ENCODE assay signal across 22 cellular contexts in the genomic region with DNA sequence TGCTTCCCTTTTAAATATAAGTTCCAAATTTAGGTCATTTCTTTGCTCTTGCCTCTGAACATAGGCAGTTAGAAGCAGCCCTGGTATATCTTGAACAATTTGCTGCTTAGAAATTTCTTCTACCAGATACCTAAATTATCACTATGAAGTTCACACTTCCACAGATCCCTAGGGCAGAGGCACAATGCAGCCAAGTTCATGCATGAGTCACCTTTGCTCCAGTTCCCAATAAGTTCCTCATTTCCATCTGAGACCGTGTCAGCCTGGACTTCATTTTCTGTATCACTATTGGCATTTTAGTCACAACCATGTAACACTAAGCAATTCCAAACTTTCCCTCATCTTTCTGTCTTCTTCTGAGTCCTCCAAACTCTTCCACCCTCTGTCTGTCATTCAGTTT. TPM values are rescaled to one million over a fixed set of nuclear protein-coding genes. Genes with fewer than 3 reads are reported as not detected.
DNase-seq lines count a peak whose midpoint lies in the region; ATAC-seq lines count a peak whose summit lies in the region.
"Had no signal": no experiment of that assay in that cellular context is flagged by ENCODE, and none has a peak within 500 bp of the region (broad histone marks: within the 10 kb centered on the region; RNA-seq: fewer than 3 reads in every experiment).

No MANE protein-coding gene starts in this region.

- H2AFZ ChIP-seq in neuronal stem cell (ENCODE audit: low read length) = no peak overlapping the region

- DNase-seq in EL = peak; percentile 9
- DNase-seq in MG63 = peak; percentile 42
- DNase-seq in neuronal stem cell (ENCODE audit: low spot score) = no peak
- no peak for DNase-seq in NCI-H2107 treated with DMSO at 0.1 percent for 48 hours (lab: John Stamatoyannopoulos, UW; ENCODE audit: unreplicated experiment)
- DNase-seq in NCI-H2196 (lab: John Stamatoyannopoulos, UW; ENCODE audit: unreplicated experiment) = no peak
- DNase-seq: activated T-cell treated with anti-CD3 and anti-CD28 coated beads for 4 hours; amniotic stem cell; caudate nucleus; heart right ventricle; NCI-H1930; NCI-H446; NK-92 treated with Interleukin-12 subunit alpha and Interleukin-12 subunit beta, amount 100 ng/mL, for 24 hours; retina; stimulated activated CD4-positive, alpha-beta T cell treated with anti-CD3 and anti-CD28 coated beads, Interleukin-15, amount 100 ng/mL, for 24 hours; tibial artery had no signal

- no peak overlapping the region for H3K14ac ChIP-seq in neuronal stem cell (ENCODE audit: low read length)

- no peak overlapping the region for H3K4ac ChIP-seq in neuronal stem cell (ENCODE audit: low read length)

- H3K9me3 Mint-ChIP-seq in dendritic cell treated with granulocyte-macrophage colony-stimulating factor and Interleukin-4, amounts not matched to agents 40 ng/mL and 50 ng/mL, for 4 days = no peaks in the 10 kb centered on the region

- H3K4me3 ChIP-seq in MG63 (no peak overlapping the region), neuronal stem cell (ENCODE audit: low read length in 2 of 2) (no peak overlapping the region)
- H3K4me3 ChIP-seq: esophagus muscularis mucosa, heart right ventricle, tibial artery had no signal

- no peak overlapping the region for H3K23ac ChIP-seq in neuronal stem cell (ENCODE audit: low read depth, low read length, poor library complexity)

- peak overlapping the region; percentile 58 for H4K8ac ChIP-seq in neuronal stem cell (ENCODE audit: low read depth, low read length)

- no peak overlapping the region for H2BK5ac ChIP-seq in neuronal stem cell (ENCODE audit: low read length)

- H3K9me3 ChIP-seq in MG63 (0 out of 2 replicates have a peak, but pooled peaks cover 2% of the 10 kb centered on the region), neuronal stem cell (replicated peaks in 1 of 2; ENCODE audit: control insufficient read depth in 2 of 2, insufficient read depth in 1 of 2, low read depth in 1 of 2, low read length in 2 of 2) (no peaks in the 10 kb centered on the region)

- no peak overlapping the region for H3K4me2 ChIP-seq in neuronal stem cell (ENCODE audit: insufficient read depth, low read length, poor library complexity, severe bottlenecking)

- H2AK5ac ChIP-seq in neuronal stem cell (ENCODE audit: low read depth, low read length) = no peak overlapping the region

- H3K36me3 ChIP-seq in MG63 (no peaks in the 10 kb centered on the region), neuronal stem cell (replicated peaks in 1 of 2; ENCODE audit: control insufficient read depth in 2 of 2, insufficient read depth in 2 of 2, low read length in 2 of 2) (no peaks in the 10 kb centered on the region)
- H3K36me3 ChIP-seq: esophagus muscularis mucosa, heart right ventricle, tibial artery had no signal

- H2BK120ac ChIP-seq in neuronal stem cell (ENCODE audit: low read depth, low read length) = no peak overlapping the region

- peak overlapping the region; percentile 75 for H3K9ac ChIP-seq in neuronal stem cell (ENCODE audit: low read depth, low read length, poor library complexity)

- intact Hi-C loops in dendritic cell treated with granulocyte-macrophage colony-stimulating factor and Interleukin-4, amounts not matched to agents 40 ng/mL and 50 ng/mL, for 4 days (cut with micrococcal nuclease) = no loop called here

- ATAC-seq in HG03175 (IDR thresholded peaks at IDR 0.05; ENCODE audit: unreplicated experiment) = no peak
- ATAC-seq in GM19455 (IDR thresholded peaks at IDR 0.05; ENCODE audit: unreplicated experiment) = no peak
- ATAC-seq: heart right ventricle, HepG2 had no signal

- H3K27ac ChIP-seq in neuronal stem cell (replicated peaks; ENCODE audit: low read length) = no peak overlapping the region
- H3K27ac ChIP-seq: esophagus muscularis mucosa, tibial artery had no signal

- H4K91ac ChIP-seq in neuronal stem cell (ENCODE audit: low read depth, low read length, poor library complexity) = no peak overlapping the region

- H2BK12ac ChIP-seq in neuronal stem cell (ENCODE audit: low read length) = no peak overlapping the region

- H2BK15ac ChIP-seq in neuronal stem cell (ENCODE audit: low read length) = no peak overlapping the region

- no peak overlapping the region for H3K18ac ChIP-seq in neuronal stem cell (ENCODE audit: low read length)

- H3K4me3 Mint-ChIP-seq in dendritic cell treated with granulocyte-macrophage colony-stimulating factor and Interleukin-4, amounts not matched to agents 40 ng/mL and 50 ng/mL, for 4 days = peak overlapping the region; percentile 8
- H3K4me3 Mint-ChIP-seq: stimulated activated effector memory CD8-positive, alpha-beta T cell treated with anti-CD3 and anti-CD28 coated beads, Interleukin-12 subunit alpha, Interleukin-12 subunit beta, amount 100 ng/mL, for 72 hours had no signal

- peak overlapping the region; percentile 3 for H3K27ac Mint-ChIP-seq in dendritic cell treated with granulocyte-macrophage colony-stimulating factor and Interleukin-4, amounts not matched to agents 40 ng/mL and 50 ng/mL, for 4 days
- H3K27ac Mint-ChIP-seq: stimulated activated effector memory CD8-positive, alpha-beta T cell treated with anti-CD3 and anti-CD28 coated beads, Interleukin-12 subunit alpha, Interleukin-12 subunit beta, amount 100 ng/mL, for 72 hours had no signal

- H3K79me1 ChIP-seq in neuronal stem cell (ENCODE audit: low read depth, low read length) = no peaks in the 10 kb centered on the region

- H3K27me3 ChIP-seq in MG63 (no peaks in the 10 kb centered on the region), neuronal stem cell (ENCODE audit: control insufficient read depth in 3 of 3, insufficient read depth in 3 of 3, low read depth in 1 of 3, low read length in 3 of 3) (no peaks in the 10 kb centered on the region)
- H3K27me3 ChIP-seq: esophagus muscularis mucosa, heart right ventricle, tibial artery had no signal

- peaks cover 3% of the 10 kb centered on the region for H3K27me3 Mint-ChIP-seq in dendritic cell treated with granulocyte-macrophage colony-stimulating factor and Interleukin-4, amounts not matched to agents 40 ng/mL and 50 ng/mL, for 4 days

- peaks cover 59% of the 10 kb centered on the region for H3K4me1 Mint-ChIP-seq in dendritic cell treated with granulocyte-macrophage colony-stimulating factor and Interleukin-4, amounts not matched to agents 40 ng/mL and 50 ng/mL, for 4 days (ENCODE audit: low read depth)
- H3K4me1 Mint-ChIP-seq: stimulated activated effector memory CD8-positive, alpha-beta T cell treated with anti-CD3 and anti-CD28 coated beads, Interleukin-12 subunit alpha, Interleukin-12 subunit beta, amount 100 ng/mL, for 72 hours had no signal

- no peaks in the 10 kb centered on the region for H3K36me3 Mint-ChIP-seq in dendritic cell treated with granulocyte-macrophage colony-stimulating factor and Interleukin-4, amounts not matched to agents 40 ng/mL and 50 ng/mL, for 4 days (ENCODE audit: low read depth)
- H3K36me3 Mint-ChIP-seq: stimulated activated effector memory CD8-positive, alpha-beta T cell treated with anti-CD3 and anti-CD28 coated beads, Interleukin-12 subunit alpha, Interleukin-12 subunit beta, amount 100 ng/mL, for 72 hours had no signal

- no CpG with 5 or more reads among the region's 1 CpG for WGBS in neuronal stem cell (ENCODE audit: extremely low coverage in 2 of 2, insufficient read length in 2 of 2, insufficient replicate concordance in 1 of 2), 2 donors

- peaks cover 0 to 3% of the 10 kb centered on the region in 2 donors for H3K4me1 ChIP-seq in neuronal stem cell (ENCODE audit: control insufficient read depth in 2 of 2, insufficient read depth in 1 of 2, low read depth in 1 of 2, low read length in 2 of 2)
- H3K4me1 ChIP-seq: tibial artery had no signal

RNA-seq across cellular contexts. Expression of a gene that starts 44.9 kb away (rescaled TPM):
- not detected in 2 replicates for total RNA-seq in MG63 (2014; rRNA removed; shearing (Covaris generic); ENCODE audit: low replicate concordance)
- not detected for polyA plus RNA-seq in neuronal stem cell (2013, experiment 1 of 2)
- not detected for polyA plus RNA-seq in neuronal stem cell (2013, experiment 2 of 2)
- total RNA-seq: HepG2; T-helper 1 cell treated with Interleukin-12 subunit alpha and Interleukin-12 subunit beta and Interleukin-4 antibody, amounts not matched to agents 30 ng/mL and 1 ng/mL, for 36 hours had no signal
- polyA plus RNA-seq: heart right ventricle, HepG2 had no signal

RNA-seq across cellular contexts. Expression of a gene that starts 49.4 kb away (rescaled TPM):
- total RNA-seq in MG63 (2014; rRNA removed; shearing (Covaris generic); ENCODE audit: low replicate concordance) = 8.1 and 12.8 TPM in 2 replicates
- polyA plus RNA-seq in neuronal stem cell (2013, experiment 1 of 2) = 0.36 TPM
- polyA plus RNA-seq in neuronal stem cell (2013, experiment 2 of 2) = 0.30 TPM
- total RNA-seq: HepG2; T-helper 1 cell treated with Interleukin-12 subunit alpha and Interleukin-12 subunit beta and Interleukin-4 antibody, amounts not matched to agents 30 ng/mL and 1 ng/mL, for 36 hours had no signal
- polyA plus RNA-seq: HepG2 had no signal

Comparison
In these comparisons a context has a peak if more than half of its experiments do, and no peak if none do; other contexts are left out.
1. DNase-seq: peak in EL (single experiment) and MG63 (single experiment); none in neuronal stem cell (single experiment), NCI-H2107 treated with DMSO at 0.1 percent for 48 hours (single experiment) and NCI-H2196 (single experiment).